ENCODE assay signal across 8 cellular contexts in the genomic region with DNA sequence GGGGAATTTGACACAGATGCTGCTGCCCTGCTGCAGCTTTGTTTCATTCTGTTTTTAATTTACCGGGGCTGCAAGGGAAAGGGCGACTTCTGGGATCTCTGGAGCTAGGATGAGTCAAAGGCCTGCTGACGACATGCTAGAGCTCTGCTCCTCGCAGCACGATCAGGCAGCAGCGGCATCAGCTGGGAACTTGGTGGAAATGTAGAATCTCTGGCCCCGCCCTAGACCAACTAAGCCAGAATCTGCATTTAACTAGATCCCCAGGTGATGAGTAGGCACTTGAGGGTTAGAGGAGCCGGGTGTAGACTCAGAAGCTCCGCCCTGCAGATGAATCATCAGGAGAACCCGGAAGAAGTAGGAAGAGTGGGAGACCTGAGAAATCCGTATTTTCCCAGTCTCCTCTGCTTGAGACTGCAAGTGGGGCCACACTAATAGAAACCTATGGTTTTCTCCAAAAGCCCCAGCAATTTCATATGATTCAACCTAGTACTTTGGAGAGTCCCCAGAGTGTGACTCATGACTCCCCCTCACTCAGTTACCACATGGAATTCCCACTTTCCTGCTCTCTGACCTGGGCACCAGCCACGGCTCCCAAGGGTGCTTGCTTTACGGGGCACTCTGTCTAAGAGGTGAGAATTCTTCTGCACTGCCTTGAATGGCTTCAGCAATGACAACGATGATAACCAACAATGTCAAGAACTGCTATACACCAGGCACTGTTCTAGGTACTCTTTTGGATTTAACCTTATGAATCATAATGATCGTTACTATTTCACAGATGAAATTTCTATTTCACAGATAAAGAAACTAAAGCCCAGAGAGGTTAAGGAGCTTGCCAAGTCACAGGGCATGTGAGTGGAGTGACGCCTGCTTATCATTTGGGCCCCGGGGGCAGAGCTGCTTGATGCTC. TPM values are rescaled to one million over a fixed set of nuclear protein-coding genes. Genes with fewer than 3 reads are reported as not detected.
DNase-seq lines count a peak whose midpoint lies in the region; ATAC-seq, FAIRE-seq and TF ChIP-seq lines count a peak whose summit lies in the region.

No MANE protein-coding gene starts in this region.

- no peaks in the 10 kb centered on the region; the same call in none of the 2 replicates for H3K27me3 Mint-ChIP-seq in HFFc6 (ENCODE audit: insufficient read depth)

- no peaks in the 10 kb centered on the region for H3K36me3 Mint-ChIP-seq in HFFc6 (ENCODE audit: low read depth)

- TF ChIP-seq CTCF in GM12874 (IDR thresholded peaks at IDR 0.05; ENCODE audit: insufficient read depth, low read depth, low read length) (0 out of 2 replicates have a peak, but pooled peaks have one; percentile 10), HFFc6 (IDR thresholded peaks at IDR 0.05) (no peak)

- ATAC-seq in GM18867 (IDR thresholded peaks at IDR 0.05; ENCODE audit: unreplicated experiment) = no peak

- no peaks in the 10 kb centered on the region for H3K9me3 ChIP-seq in small intestine (ENCODE audit: control insufficient read depth, low read depth)

- peaks cover 0 to 3% of the 10 kb centered on the region in 2 donors for H3K27me3 ChIP-seq in small intestine (ENCODE audit: control insufficient read depth in 2 of 2, insufficient read depth in 2 of 2, low read length in 2 of 2)

- no peak overlapping the region for H3K27ac ChIP-seq in small intestine (ENCODE audit: low read depth in 1 of 2, low read length in 1 of 2)

- peaks cover 0 to 4% of the 10 kb centered on the region in 2 donors for H3K4me1 ChIP-seq in small intestine (ENCODE audit: control insufficient read depth in 2 of 2, insufficient read depth in 1 of 2, low read depth in 1 of 2, low read length in 1 of 2)

- FAIRE-seq in small intestine (lab: Jason Lieb, UNC) = no peak

- 39 to 57% (median 45%) methylated on average over 17 of the region's 17 CpGs for WGBS in small intestine, 3 donors

- H3K4me1 Mint-ChIP-seq in HFFc6 (ENCODE audit: low read depth) = peaks cover 65% of the 10 kb centered on the region

- no peaks in the 10 kb centered on the region for H3K9me3 Mint-ChIP-seq in HFFc6

- no peaks in the 10 kb centered on the region for H3K36me3 ChIP-seq in small intestine (ENCODE audit: control insufficient read depth in 2 of 2, insufficient read depth in 2 of 2, low read length in 2 of 2)

- DNase-seq in HFFc6 (peak; percentile 97), NCI-H2227 (lab: John Stamatoyannopoulos, UW; ENCODE audit: unreplicated experiment) (peak; percentile 86), head of caudate nucleus (peak in 39 of 42 donors; percentile 42 to 93 (median 74)), small intestine (peak; percentile 81), HuH-7.5 (ENCODE audit: low spot score) (no peak)
- peak; percentile 73 for DNase-seq in activated CD8-positive, alpha-beta memory T cell treated with anti-CD3 and anti-CD28 coated beads, Interleukin-2, amount 50 U/mL, for 48 hours

- H3K4me3 Mint-ChIP-seq in HFFc6 = peak overlapping the region; percentile 82

- intact Hi-C loops in head of caudate nucleus (cut with DNase I) = no loop called here

- peak overlapping the region; percentile 96 for H3K27ac Mint-ChIP-seq in HFFc6

- no peak overlapping the region for H3K4me3 ChIP-seq in small intestine (ENCODE audit: low read depth in 1 of 2, low read length in 2 of 2)

RNA-seq across cellular contexts. Expression of a gene that starts 18.1 kb away (rescaled TPM):
- total RNA-seq in HFFc6 (2021; fragmentation: NEBNext Ultra II Directional; extraction: Animal tissue kit (Norgen Biotek cat#: 25700)) = 1 to 10 TPM in 3 of 6 experiments, under 1 TPM in 3; 0.14 to 1.3 (median 0.90) TPM
- 10 to 100 TPM in 1 of 3 donors, 1 to 10 TPM in 2; 3.4 to 23.1 (median 7.6) TPM for polyA plus RNA-seq in small intestine

RNA-seq across cellular contexts. Expression of a gene that starts 49.4 kb away (rescaled TPM):
- 10 to 100 TPM; 14.9 to 20.1 (median 17.6) TPM for total RNA-seq in HFFc6 (2021; fragmentation: NEBNext Ultra II Directional; extraction: Animal tissue kit (Norgen Biotek cat#: 25700))
- 10 to 100 TPM; 24.8 to 43.8 (median 42.0) TPM for polyA plus RNA-seq in small intestine

RNA-seq across cellular contexts. Expression of a gene that starts 52.0 kb away (rescaled TPM):
- total RNA-seq in HFFc6 (2021; fragmentation: NEBNext Ultra II Directional; extraction: Animal tissue kit (Norgen Biotek cat#: 25700)) = 100 to 1,000 TPM; 114 to 152 (median 120) TPM
- polyA plus RNA-seq in small intestine = 10 to 100 TPM; 66.6 to 97.1 (median 67.3) TPM
